Comparison of ENCODE assay signal across 11 cellular contexts in genomic region chr17:70138309-70138865, GRCh38. TPM values are rescaled to one million over a fixed set of nuclear protein-coding genes. Genes with fewer than 3 reads are reported as not detected.
DNase-seq lines count a peak whose midpoint lies in the region; TF ChIP-seq lines count a peak whose summit lies in the region.
"Had no signal": no experiment of that assay in that cellular context is flagged by ENCODE, and none has a peak within 500 bp of the region (broad histone marks: within the 10 kb centered on the region; RNA-seq: fewer than 3 reads in every experiment).

No MANE protein-coding gene starts in this region.

- peaks cover 2% of the 10 kb centered on the region for H3K27me3 Mint-ChIP-seq in activated T-cell treated with anti-CD3 and anti-CD28 coated beads, Interleukin-2, amount 50 U/mL, for 24 hours

- TF ChIP-seq CTCF in epithelial cell of proximal tubule (conservative IDR thresholded peaks at IDR 0.05; ENCODE audit: low read depth, low read length) (no peak), vagina (IDR thresholded peaks at IDR 0.05) (no peak)

- no peak overlapping the region for H3K4me3 ChIP-seq in epithelial cell of proximal tubule (ENCODE audit: low read depth, low read length)
- no peak overlapping the region for H3K4me3 ChIP-seq in muscle layer of duodenum (ENCODE audit: low read depth in 1 of 2, low read length in 2 of 2)
- H3K4me3 ChIP-seq in vagina, result peak overlapping the region in 1 of 2 donors; percentile 38

- no peaks in the 10 kb centered on the region for H3K36me3 Mint-ChIP-seq in activated T-cell treated with anti-CD3 and anti-CD28 coated beads, Interleukin-2, amount 50 U/mL, for 24 hours (ENCODE audit: low read depth)

- no peak for TF ChIP-seq POLR2A in vagina (IDR thresholded peaks at IDR 0.05)

- H3K27me3 ChIP-seq in muscle layer of duodenum (ENCODE audit: low read depth, low read length) (no peaks in the 10 kb centered on the region), vagina (no peaks in the 10 kb centered on the region)

- no peak overlapping the region for H3K27ac Mint-ChIP-seq in activated T-cell treated with anti-CD3 and anti-CD28 coated beads, Interleukin-2, amount 50 U/mL, for 24 hours

- DNase-seq in activated T-cell treated with anti-CD3 and anti-CD28 coated beads, Interleukin-2, amount 50 U/mL, for 24 hours, result no peak
- DNase-seq in activated T-cell treated with anti-CD3 and anti-CD28 coated beads for 4 hours, result no peak
- peak; percentile 36 for DNase-seq in epithelial cell of proximal tubule (ENCODE audit: low read depth)
- DNase-seq in vagina (ENCODE audit: extremely low spot score in 2 of 2), result no peak
- no peak for DNase-seq in stimulated activated CD4-positive, alpha-beta T cell treated with anti-CD3 and anti-CD28 coated beads, Interleukin-4, amount 100 ng/mL, for 1 hour
- no peak for DNase-seq in NCI-H524 treated with DMSO at 0.1 percent for 48 hours (lab: John Stamatoyannopoulos, UW)
- no peak for DNase-seq in occipital lobe (lab: John Stamatoyannopoulos, UW)
- DNase-seq: cortex of kidney, NCI-H1694 treated with DMSO at 0.1 percent for 48 hours had no signal

- H3K27ac ChIP-seq in muscle layer of duodenum (ENCODE audit: low read length) (peak overlapping the region; percentile 79), vagina (peak overlapping the region; percentile 78)
- H3K27ac ChIP-seq: 22Rv1 had no signal

- H3K36me3 ChIP-seq in muscle layer of duodenum (ENCODE audit: control insufficient read depth in 1 of 2, insufficient read depth in 2 of 2, low read length in 2 of 2), result peaks cover 0 to 3% of the 10 kb centered on the region in 2 donors
- H3K36me3 ChIP-seq in vagina, result no peaks in the 10 kb centered on the region

- H3K9me3 ChIP-seq in muscle layer of duodenum (ENCODE audit: control insufficient read depth in 1 of 2, low read length in 2 of 2) (no peaks in the 10 kb centered on the region), vagina (no peaks in the 10 kb centered on the region)

- H3K4me1 ChIP-seq in muscle layer of duodenum (ENCODE audit: control insufficient read depth in 1 of 2, insufficient read depth in 2 of 2, low read length in 2 of 2) (peaks cover 4 to 11% of the 10 kb centered on the region in 2 donors), vagina (peaks cover 32% of the 10 kb centered on the region)

- peak overlapping the region; percentile 25 for H3K4me3 Mint-ChIP-seq in activated T-cell treated with anti-CD3 and anti-CD28 coated beads, Interleukin-2, amount 50 U/mL, for 24 hours

- peaks cover 22% of the 10 kb centered on the region for H3K4me1 Mint-ChIP-seq in activated T-cell treated with anti-CD3 and anti-CD28 coated beads, Interleukin-2, amount 50 U/mL, for 24 hours (ENCODE audit: low read depth)

- no peaks in the 10 kb centered on the region for H3K9me3 Mint-ChIP-seq in activated T-cell treated with anti-CD3 and anti-CD28 coated beads, Interleukin-2, amount 50 U/mL, for 24 hours

- intact Hi-C loops in vagina (cut with DNase I), result no loop called here

RNA-seq across cellular contexts. Expression of gene KCNJ2, which starts 30.9 kb away (rescaled TPM):
- 0.22 and 0.29 TPM in 2 replicates for total RNA-seq in epithelial cell of proximal tubule
- total RNA-seq in vagina, result 10.8 TPM
- 10.3 TPM for total RNA-seq in occipital lobe
